ENCODE assay signal across 23 cellular contexts in genomic region chr17:50356418-50356817, GRCh38. TPM values are rescaled to one million over a fixed set of nuclear protein-coding genes. Genes with fewer than 3 reads are reported as not detected.
"Had no signal": no experiment of that assay in that cellular context is flagged by ENCODE, and none has a peak within 500 bp of the region (broad histone marks: within the 10 kb centered on the region; RNA-seq: fewer than 3 reads in every experiment).

No MANE protein-coding gene starts in this region.

- H3K4me3 Mint-ChIP-seq: activated CD4-positive, alpha-beta memory T cell treated with anti-CD3 and anti-CD28 coated beads for 36 hours; activated T-cell treated with anti-CD3 and anti-CD28 coated beads, Interleukin-2, amount 50 U/mL, for 4 hours; naive thymus-derived CD4-positive, alpha-beta T cell; neural crest cell; stimulated activated memory B cell treated with anti-CD40 and anti-IgM and Interleukin-4, amounts not matched to agents 10 μg/mL and 1 μg/mL and 100 μg/mL, for 72 hours; T-helper 17 cell had no signal

- DNase-seq: activated CD4-positive, alpha-beta memory T cell treated with anti-CD3 and anti-CD28 coated beads for 36 hours; activated CD4-positive, alpha-beta T cell treated with anti-CD3 and anti-CD28 coated beads for 48 hours; activated CD4-positive, CD25-positive, alpha-beta regulatory T cell; activated gamma-delta T cell; activated naive CD4-positive, alpha-beta T cell treated with anti-CD3 and anti-CD28 coated beads, Interleukin-2, amount 50 U/mL, for 16 hours; activated T-cell treated with anti-CD3 and anti-CD28 coated beads, Interleukin-2, amount 50 U/mL, for 4 hours; brain microvascular endothelial cell; caudate nucleus; dermis blood vessel endothelial cell; effector CD8-positive, alpha-beta T cell; foreskin keratinocyte; glutamatergic neuron; left ventricle myocardium inferior; naive thymus-derived CD4-positive, alpha-beta T cell; stimulated activated CD4-positive, alpha-beta T cell treated with anti-CD3 and anti-CD28 coated beads, Interleukin-1b, Interleukin-23, amount 100 ng/mL, for 48 hours; T-helper 17 cell had no signal

- H3K4me1 Mint-ChIP-seq: neural crest cell had no signal

- H3K27ac Mint-ChIP-seq: activated CD4-positive, alpha-beta memory T cell treated with anti-CD3 and anti-CD28 coated beads for 36 hours; naive thymus-derived CD4-positive, alpha-beta T cell; stimulated activated memory B cell treated with anti-CD40 and anti-IgM and Interleukin-4, amounts not matched to agents 10 μg/mL and 1 μg/mL and 100 μg/mL, for 72 hours; T-helper 17 cell had no signal

- H3K27me3 Mint-ChIP-seq: activated CD4-positive, alpha-beta memory T cell treated with anti-CD3 and anti-CD28 coated beads for 36 hours; naive thymus-derived CD4-positive, alpha-beta T cell; stimulated activated memory B cell treated with anti-CD40 and anti-IgM and Interleukin-4, amounts not matched to agents 10 μg/mL and 1 μg/mL and 100 μg/mL, for 72 hours; T-helper 17 cell had no signal

- H3K27me3 ChIP-seq: ascending aorta, brain microvascular endothelial cell, foreskin keratinocyte, hepatocyte, upper lobe of left lung had no signal

- H3K9me3 ChIP-seq: ascending aorta, left ventricle myocardium inferior, prostate gland, thoracic aorta, upper lobe of left lung had no signal

- H3K4me2 ChIP-seq: hepatocyte had no signal

- ATAC-seq: activated T-cell treated with anti-CD3 and anti-CD28 coated beads, Interleukin-2, amount 50 U/mL, for 4 hours; foreskin keratinocyte; naive thymus-derived CD4-positive, alpha-beta T cell; stimulated activated memory B cell treated with anti-CD40 and anti-IgM and Interleukin-4, amounts not matched to agents 10 μg/mL and 1 μg/mL and 100 μg/mL, for 72 hours; T-helper 17 cell had no signal

- H3K4me1 ChIP-seq: ascending aorta, foreskin keratinocyte, prostate gland, upper lobe of left lung had no signal

- H3K4me3 ChIP-seq: ascending aorta, hepatocyte, left ventricle myocardium inferior, prostate gland, thoracic aorta, upper lobe of left lung had no signal

- H3K27ac ChIP-seq: ascending aorta, brain microvascular endothelial cell, foreskin keratinocyte, hepatocyte, left ventricle myocardium inferior, prostate gland, thoracic aorta, upper lobe of left lung had no signal

- H3K9me3 Mint-ChIP-seq: activated CD4-positive, alpha-beta memory T cell treated with anti-CD3 and anti-CD28 coated beads for 36 hours; activated T-cell treated with anti-CD3 and anti-CD28 coated beads, Interleukin-2, amount 50 U/mL, for 4 hours; neural crest cell; stimulated activated memory B cell treated with anti-CD40 and anti-IgM and Interleukin-4, amounts not matched to agents 10 μg/mL and 1 μg/mL and 100 μg/mL, for 72 hours had no signal

- H2AFZ ChIP-seq: hepatocyte had no signal

RNA-seq across cellular contexts. Expression of gene EME1, which starts 16.6 kb away (rescaled TPM):
- total RNA-seq: ascending aorta had no signal
- polyA plus RNA-seq: naive thymus-derived CD4-positive, alpha-beta T cell had no signal
